In the genomic region with DNA sequence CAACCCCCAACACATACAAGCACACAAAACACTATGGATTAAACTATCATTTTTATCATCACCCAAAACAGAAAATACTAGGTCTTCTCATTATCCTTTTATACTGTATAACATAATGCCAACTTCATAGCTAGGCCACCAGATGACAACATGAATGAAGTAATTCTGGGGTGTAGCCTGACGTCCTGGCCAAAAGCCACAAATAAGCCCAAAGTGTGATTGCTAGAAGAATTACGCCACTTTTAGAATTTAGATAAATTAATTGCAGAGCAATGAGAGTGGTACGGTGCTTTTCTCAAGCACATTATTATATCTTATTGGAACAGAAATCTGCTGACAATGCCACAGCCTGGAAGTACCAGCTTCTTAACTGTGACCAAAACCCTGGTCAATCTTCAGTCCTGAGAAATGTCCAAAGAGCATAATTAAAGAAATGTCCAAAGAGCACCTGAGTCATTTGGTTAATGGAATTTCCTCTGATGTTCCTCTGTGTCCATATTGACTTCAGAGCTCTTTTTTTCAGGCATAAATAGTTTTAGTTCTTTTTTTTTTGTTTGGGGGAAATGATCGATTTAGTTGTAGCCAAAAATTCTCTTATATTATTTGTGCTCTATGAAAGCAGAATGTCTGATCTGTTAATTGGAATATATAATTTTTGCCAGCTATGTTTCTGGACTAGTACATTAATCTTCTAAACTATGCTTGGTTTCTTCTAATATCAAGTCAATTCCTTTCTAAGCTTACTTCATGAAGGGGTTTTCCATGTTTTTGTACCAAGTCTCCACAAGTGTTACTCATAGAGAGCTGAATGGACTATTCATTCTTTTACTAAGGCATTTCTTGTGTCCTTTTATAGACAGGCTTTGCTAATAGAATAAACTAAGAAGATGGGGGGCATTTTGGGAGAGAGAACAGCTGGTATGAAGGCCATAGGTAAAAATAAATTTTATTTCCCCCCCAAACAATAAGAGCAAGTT, we compare ENCODE assay signal across 31 cellular contexts.
DNase-seq lines count a peak whose midpoint lies in the region; ATAC-seq, FAIRE-seq and TF ChIP-seq lines count a peak whose summit lies in the region.
"Had no signal": no experiment of that assay in that cellular context is flagged by ENCODE, and none has a peak within 500 bp of the region (broad histone marks: within the 10 kb centered on the region; RNA-seq: fewer than 3 reads in every experiment).

No MANE protein-coding gene starts in this region.

- no peak for ATAC-seq in upper lobe of right lung
- ATAC-seq: activated T-cell treated with anti-CD3 and anti-CD28 coated beads, Interleukin-2, amount 50 U/mL, for 4 hours; gastroesophageal sphincter; HCT116; stimulated activated naive B cell treated with anti-CD40 and anti-IgM and Interleukin-4, amounts not matched to agents 10 μg/mL and 1 μg/mL and 100 μg/mL, for 72 hours had no signal

- H3K36me3 Mint-ChIP-seq in astrocyte (ENCODE audit: low read depth, unreplicated experiment): no peaks in the 10 kb centered on the region
- no peaks in the 10 kb centered on the region for H3K36me3 Mint-ChIP-seq in osteocyte (ENCODE audit: unreplicated experiment)
- H3K36me3 Mint-ChIP-seq: activated naive CD8-positive, alpha-beta T cell treated with anti-CD3 and anti-CD28 coated beads, Interleukin-2, amount 10 ng/mL, durations not matched to agents 7 days and 5 days; stimulated activated naive B cell treated with anti-CD40 and anti-IgM and Interleukin-4, amounts not matched to agents 10 μg/mL and 1 μg/mL and 100 μg/mL, for 72 hours had no signal

- intact Hi-C loops in upper lobe of right lung (cut with DNase I) (no loop called here), ascending aorta (cut with DNase I) (loop anchor here (10.0 kb wide), 1 partner anchor 45 kb away; no protein-coding TSS in a partner anchor), posterior vena cava (cut with DNase I) (no loop called here)

- peaks cover 12% of the 10 kb centered on the region for H3K4me1 Mint-ChIP-seq in astrocyte (ENCODE audit: low read depth, unreplicated experiment)
- peaks cover 4% of the 10 kb centered on the region for H3K4me1 Mint-ChIP-seq in osteocyte (ENCODE audit: unreplicated experiment)
- H3K4me1 Mint-ChIP-seq: activated B cell treated with CpG ODN at 0.5 μM for 24 hours; activated CD4-positive, alpha-beta T cell treated with anti-CD3 and anti-CD28 coated beads, Interleukin-2, amount 10 ng/mL, durations not matched to agents 7 days and 5 days; activated naive CD8-positive, alpha-beta T cell treated with anti-CD3 and anti-CD28 coated beads, Interleukin-2, amount 10 ng/mL, durations not matched to agents 7 days and 5 days; central memory CD8-positive, alpha-beta T cell; stimulated activated naive B cell treated with anti-CD40 and anti-IgM and Interleukin-4, amounts not matched to agents 10 μg/mL and 1 μg/mL and 100 μg/mL, for 72 hours had no signal

- H3K9me3 ChIP-seq in astrocyte (ENCODE audit: insufficient read depth, low read depth, low read length) (no peaks in the 10 kb centered on the region), upper lobe of right lung (no peaks in the 10 kb centered on the region), ascending aorta (no peaks in the 10 kb centered on the region)
- H3K9me3 ChIP-seq: esophagus muscularis mucosa, gastroesophageal sphincter, prostate gland, upper lobe of left lung had no signal

- peak overlapping the region; percentile 16 for H3K4me2 ChIP-seq in astrocyte (ENCODE audit: low read length)

- H3K27ac ChIP-seq in astrocyte (ENCODE audit: low read depth, low read length): no peak overlapping the region
- no peak overlapping the region for H3K27ac ChIP-seq in upper lobe of right lung
- H3K27ac ChIP-seq in ascending aorta: no peak overlapping the region
- H3K27ac ChIP-seq: dorsolateral prefrontal cortex, esophagus muscularis mucosa, prostate gland, upper lobe of left lung had no signal

- H3K27me3 ChIP-seq in astrocyte (ENCODE audit: insufficient read depth, low read length) (no peaks in the 10 kb centered on the region), upper lobe of right lung (no peaks in the 10 kb centered on the region), ascending aorta (no peaks in the 10 kb centered on the region)
- H3K27me3 ChIP-seq: esophagus muscularis mucosa, gastroesophageal sphincter, upper lobe of left lung had no signal

- H3K27ac Mint-ChIP-seq in astrocyte (ENCODE audit: unreplicated experiment) (no peak overlapping the region), osteocyte (ENCODE audit: unreplicated experiment) (no peak overlapping the region)
- H3K27ac Mint-ChIP-seq: activated B cell treated with CpG ODN at 0.5 μM for 24 hours; activated CD4-positive, alpha-beta T cell treated with anti-CD3 and anti-CD28 coated beads, Interleukin-2, amount 10 ng/mL, durations not matched to agents 7 days and 5 days; activated naive CD8-positive, alpha-beta T cell treated with anti-CD3 and anti-CD28 coated beads, Interleukin-2, amount 10 ng/mL, durations not matched to agents 7 days and 5 days; stimulated activated naive B cell treated with anti-CD40 and anti-IgM and Interleukin-4, amounts not matched to agents 10 μg/mL and 1 μg/mL and 100 μg/mL, for 72 hours had no signal

- H3K4me1 ChIP-seq in astrocyte (ENCODE audit: insufficient read depth, low read length) (no peaks in the 10 kb centered on the region), upper lobe of right lung (no peaks in the 10 kb centered on the region), ascending aorta (no peaks in the 10 kb centered on the region)
- H3K4me1 ChIP-seq: esophagus muscularis mucosa, gastroesophageal sphincter, prostate gland, upper lobe of left lung had no signal

- FAIRE-seq in astrocyte (lab: Jason Lieb, UNC): no peak
- FAIRE-seq: endometrium had no signal

- H3K9ac ChIP-seq in astrocyte (ENCODE audit: low read length): no peak overlapping the region

- peaks cover 3% of the 10 kb centered on the region for H3K9me3 Mint-ChIP-seq in astrocyte (ENCODE audit: unreplicated experiment)
- H3K9me3 Mint-ChIP-seq in osteocyte (ENCODE audit: unreplicated experiment): no peaks in the 10 kb centered on the region
- H3K9me3 Mint-ChIP-seq: activated B cell treated with CpG ODN at 0.5 μM for 24 hours; central memory CD8-positive, alpha-beta T cell had no signal

- no peak overlapping the region for H2AFZ ChIP-seq in astrocyte (ENCODE audit: low read depth, low read length)

- H3K27me3 Mint-ChIP-seq in astrocyte (ENCODE audit: low read depth, unreplicated experiment) (no peaks in the 10 kb centered on the region), osteocyte (ENCODE audit: unreplicated experiment) (no peaks in the 10 kb centered on the region)
- H3K27me3 Mint-ChIP-seq: activated B cell treated with CpG ODN at 0.5 μM for 24 hours; activated CD4-positive, alpha-beta T cell treated with anti-CD3 and anti-CD28 coated beads, Interleukin-2, amount 10 ng/mL, durations not matched to agents 7 days and 5 days; activated naive CD8-positive, alpha-beta T cell treated with anti-CD3 and anti-CD28 coated beads, Interleukin-2, amount 10 ng/mL, durations not matched to agents 7 days and 5 days had no signal

- H4K20me1 ChIP-seq in astrocyte (ENCODE audit: insufficient read depth, low read length): no peaks in the 10 kb centered on the region

- no peaks in the 10 kb centered on the region for H3K79me2 ChIP-seq in astrocyte (ENCODE audit: insufficient read depth, low read length)

- H3K4me3 ChIP-seq in astrocyte (ENCODE audit: insufficient read depth, low read depth, low read length): no peak overlapping the region
- H3K4me3 ChIP-seq in upper lobe of right lung: no peak overlapping the region
- H3K4me3 ChIP-seq in ascending aorta: no peak overlapping the region
- H3K4me3 ChIP-seq: dorsolateral prefrontal cortex, esophagus muscularis mucosa, gastroesophageal sphincter, prostate gland, upper lobe of left lung had no signal

- H3K36me3 ChIP-seq in astrocyte (ENCODE audit: insufficient read depth, low read length): no peaks in the 10 kb centered on the region
- H3K36me3 ChIP-seq in upper lobe of right lung: no peaks in the 10 kb centered on the region
- no peaks in the 10 kb centered on the region for H3K36me3 ChIP-seq in ascending aorta
- H3K36me3 ChIP-seq: esophagus muscularis mucosa, gastroesophageal sphincter, prostate gland, upper lobe of left lung had no signal

- H3K4me3 Mint-ChIP-seq in astrocyte (ENCODE audit: unreplicated experiment) (no peak overlapping the region), osteocyte (ENCODE audit: unreplicated experiment) (no peak overlapping the region)
- H3K4me3 Mint-ChIP-seq: activated B cell treated with CpG ODN at 0.5 μM for 24 hours; activated CD4-positive, alpha-beta T cell treated with anti-CD3 and anti-CD28 coated beads, Interleukin-2, amount 10 ng/mL, durations not matched to agents 7 days and 5 days; activated naive CD8-positive, alpha-beta T cell treated with anti-CD3 and anti-CD28 coated beads, Interleukin-2, amount 10 ng/mL, durations not matched to agents 7 days and 5 days; activated T-cell treated with anti-CD3 and anti-CD28 coated beads, Interleukin-2, amount 50 U/mL, for 4 hours; central memory CD8-positive, alpha-beta T cell; stimulated activated naive B cell treated with anti-CD40 and anti-IgM and Interleukin-4, amounts not matched to agents 10 μg/mL and 1 μg/mL and 100 μg/mL, for 72 hours had no signal

- DNase-seq in ELR (ENCODE audit: low read depth) (peak; percentile 17), astrocyte (ENCODE audit: low read depth) (peak; percentile 31), foreskin melanocyte (peak; percentile 35), pons (ENCODE audit: low spot score) (peak; percentile 4), osteocyte (ENCODE audit: extremely low spot score, unreplicated experiment) (no peak), upper lobe of right lung (no peak), ascending aorta (ENCODE audit: low spot score in 2 of 2) (no peak), posterior vena cava (ENCODE audit: low spot score) (no peak)
- DNase-seq: activated B cell treated with CpG ODN at 0.5 μM for 24 hours; activated CD4-positive, alpha-beta T cell treated with anti-CD3 and anti-CD28 coated beads, Interleukin-2, amount 10 ng/mL, durations not matched to agents 7 days and 5 days; activated gamma-delta T cell; activated naive CD8-positive, alpha-beta T cell treated with anti-CD3 and anti-CD28 coated beads, Interleukin-2, amount 10 ng/mL, durations not matched to agents 7 days and 5 days; activated T-cell treated with anti-CD3 and anti-CD28 coated beads, Interleukin-2, amount 50 U/mL, for 4 hours; aorta; COR-L47; DMS53; dorsolateral prefrontal cortex; GF-D8; hypothalamus; NCI-H146; NCI-H510A; RPMI8226; stimulated activated naive B cell treated with anti-CD40 and anti-IgM and Interleukin-4, amounts not matched to agents 10 μg/mL and 1 μg/mL and 100 μg/mL, for 72 hours; T1000; upper lobe of left lung had no signal

- TF ChIP-seq CTCF in astrocyte (IDR thresholded peaks at IDR 0.05; ENCODE audit: insufficient read depth, low read depth, low read length): no peak
- TF ChIP-seq CTCF in osteocyte (IDR thresholded peaks at IDR 0.05): no peak
- TF ChIP-seq CTCF in upper lobe of right lung (IDR thresholded peaks at IDR 0.05): no peak
- TF ChIP-seq CTCF in ascending aorta (IDR thresholded peaks at IDR 0.05): no peak

Comparison
In these comparisons a context has a peak if more than half of its experiments do, and no peak if none do; other contexts are left out.
1. DNase-seq: peak in ELR (single experiment), astrocyte (single experiment), foreskin melanocyte (single experiment) and pons (single experiment); none in osteocyte (single experiment), upper lobe of right lung (single experiment), ascending aorta (0 of 2) and posterior vena cava (single experiment).